In genomic region chr9:113616116-113616515, GRCh38 we compare ENCODE assay signal across 13 cellular contexts.
DNase-seq lines count a peak whose midpoint lies in the region; ATAC-seq and TF ChIP-seq lines count a peak whose summit lies in the region.
"Had no signal": no experiment of that assay in that cellular context is flagged by ENCODE, and none has a peak within 500 bp of the region (broad histone marks: within the 10 kb centered on the region; RNA-seq: fewer than 3 reads in every experiment).

No MANE protein-coding gene starts in this region.

- no peaks in the 10 kb centered on the region for H4K20me1 ChIP-seq in neural progenitor cell (ENCODE audit: low read depth)

- TF ChIP-seq POLR2A in gastrocnemius medialis (IDR thresholded peaks at IDR 0.05), result no peak

- H3K27ac Mint-ChIP-seq in endothelial cell (ENCODE audit: unreplicated experiment) (peak overlapping the region; percentile 61), neural progenitor cell (peak overlapping the region; percentile 54)
- H3K27ac Mint-ChIP-seq: activated CD8-positive, alpha-beta memory T cell treated with anti-CD3 and anti-CD28 coated beads, Interleukin-2, amount 10 ng/mL, durations not matched to agents 7 days and 5 days had no signal

- no peak overlapping the region for H3K27ac ChIP-seq in neural progenitor cell
- peak overlapping the region; percentile 55 for H3K27ac ChIP-seq in upper lobe of right lung
- peak overlapping the region in 2 of 4 donors; percentile 29 to 34 for H3K27ac ChIP-seq in gastrocnemius medialis

- H3K36me3 Mint-ChIP-seq in endothelial cell (ENCODE audit: low read depth, unreplicated experiment) (peaks cover 4% of the 10 kb centered on the region), neural progenitor cell (no peaks in the 10 kb centered on the region)
- H3K36me3 Mint-ChIP-seq: activated CD8-positive, alpha-beta memory T cell treated with anti-CD3 and anti-CD28 coated beads, Interleukin-2, amount 10 ng/mL, durations not matched to agents 7 days and 5 days had no signal

- no peaks in the 10 kb centered on the region for H3K9me3 ChIP-seq in neural progenitor cell (ENCODE audit: low read depth)
- H3K9me3 ChIP-seq in upper lobe of right lung, result no peaks in the 10 kb centered on the region
- no peaks in the 10 kb centered on the region for H3K9me3 ChIP-seq in gastrocnemius medialis

- peaks cover 25% of the 10 kb centered on the region for H3K27me3 Mint-ChIP-seq in endothelial cell (ENCODE audit: unreplicated experiment)
- H3K27me3 Mint-ChIP-seq in neural progenitor cell (ENCODE audit: insufficient read depth, low read depth), result peaks cover 6% of the 10 kb centered on the region
- H3K27me3 Mint-ChIP-seq: activated CD8-positive, alpha-beta memory T cell treated with anti-CD3 and anti-CD28 coated beads, Interleukin-2, amount 10 ng/mL, durations not matched to agents 7 days and 5 days had no signal

- no peak overlapping the region for H3K4me3 Mint-ChIP-seq in endothelial cell (ENCODE audit: unreplicated experiment)
- H3K4me3 Mint-ChIP-seq in neural progenitor cell, result no peak overlapping the region
- H3K4me3 Mint-ChIP-seq: activated CD8-positive, alpha-beta memory T cell treated with anti-CD3 and anti-CD28 coated beads, Interleukin-2, amount 10 ng/mL, durations not matched to agents 7 days and 5 days had no signal

- H3K4me1 Mint-ChIP-seq in endothelial cell (ENCODE audit: unreplicated experiment), result peaks cover 70% of the 10 kb centered on the region
- H3K4me1 Mint-ChIP-seq in neural progenitor cell, result peaks cover 46% of the 10 kb centered on the region

- intact Hi-C loops in cardiac septum (cut with DNase I) (no loop called here), left cardiac atrium (cut with DNase I) (no loop called here), upper lobe of right lung (cut with DNase I) (no loop called here), gastrocnemius medialis (cut with DNase I; ENCODE audit: low total_unique reads) (no loop called here)

- no peaks in the 10 kb centered on the region for H3K9me3 Mint-ChIP-seq in endothelial cell (ENCODE audit: unreplicated experiment)
- no peaks in the 10 kb centered on the region for H3K9me3 Mint-ChIP-seq in neural progenitor cell

- no peak for TF ChIP-seq CTCF in endothelial cell (IDR thresholded peaks at IDR 0.05; ENCODE audit: unreplicated experiment)
- TF ChIP-seq CTCF in neural progenitor cell (IDR thresholded peaks at IDR 0.05), result no peak
- TF ChIP-seq CTCF in upper lobe of right lung (IDR thresholded peaks at IDR 0.05), result no peak
- TF ChIP-seq CTCF in gastrocnemius medialis (IDR thresholded peaks at IDR 0.05 in 4 of 5, conservative IDR thresholded peaks at IDR 0.05 in 1 of 5), result no peak

- peaks cover 7% of the 10 kb centered on the region for H3F3A ChIP-seq in neural progenitor cell (ENCODE audit: low read depth)

- H3K36me3 ChIP-seq in neural progenitor cell (no peaks in the 10 kb centered on the region), upper lobe of right lung (no peaks in the 10 kb centered on the region), gastrocnemius medialis (no peaks in the 10 kb centered on the region)

- peak; percentile 67 for DNase-seq in cardiac septum (ENCODE audit: low spot score)
- DNase-seq in left cardiac atrium, result no peak
- no peak for DNase-seq in endothelial cell (ENCODE audit: low spot score)
- no peak for DNase-seq in neural progenitor cell (ENCODE audit: low spot score)
- DNase-seq in upper lobe of right lung, result peak; percentile 48
- no peak for DNase-seq in effector CD4-positive, alpha-beta T cell
- DNase-seq in NCI-H774 (lab: John Stamatoyannopoulos, UW), result no peak
- no peak for DNase-seq in gastrocnemius medialis
- DNase-seq: activated CD8-positive, alpha-beta memory T cell treated with anti-CD3 and anti-CD28 coated beads, Interleukin-2, amount 10 ng/mL, durations not matched to agents 7 days and 5 days; foreskin melanocyte; islet precursor cell; NCI-H446 had no signal

- no peak overlapping the region for H2AFZ ChIP-seq in neural progenitor cell (replicated peaks)

- H3K27me3 ChIP-seq in neural progenitor cell (no peaks in the 10 kb centered on the region), upper lobe of right lung (no peaks in the 10 kb centered on the region), gastrocnemius medialis (no peaks in the 10 kb centered on the region)

- H3K4me1 ChIP-seq in neural progenitor cell, result peaks cover 20% of the 10 kb centered on the region
- peaks cover 31% of the 10 kb centered on the region for H3K4me1 ChIP-seq in upper lobe of right lung
- peaks cover 18 to 23% of the 10 kb centered on the region in 2 donors for H3K4me1 ChIP-seq in gastrocnemius medialis

- H3K9ac ChIP-seq in neural progenitor cell, result no peak overlapping the region

- no peak overlapping the region for H3K4me2 ChIP-seq in neural progenitor cell

- H3K4me3 ChIP-seq in neural progenitor cell, result no peak overlapping the region
- H3K4me3 ChIP-seq in upper lobe of right lung, result no peak overlapping the region
- H3K4me3 ChIP-seq in gastrocnemius medialis, result no peak overlapping the region
- H3K4me3 ChIP-seq: dorsolateral prefrontal cortex had no signal

- in situ Hi-C loops in gastrocnemius medialis (cut with MboI; ENCODE audit: low sequenced_read_pairs in 4 of 4), result no loop called here

- no peak for ATAC-seq in left cardiac atrium
- ATAC-seq in upper lobe of right lung, result no peak
- ATAC-seq in gastrocnemius medialis, result no peak
- ATAC-seq: activated CD8-positive, alpha-beta memory T cell treated with anti-CD3 and anti-CD28 coated beads, Interleukin-2, amount 10 ng/mL, durations not matched to agents 7 days and 5 days had no signal

- H3K79me2 ChIP-seq in neural progenitor cell (ENCODE audit: low read depth), result no peaks in the 10 kb centered on the region

Comparison
In these comparisons a context has a peak if more than half of its experiments do, and no peak if none do; other contexts are left out.
1. DNase-seq: peak in cardiac septum (single experiment) and upper lobe of right lung (single experiment); none in left cardiac atrium (single experiment), endothelial cell (single experiment), neural progenitor cell (single experiment), effector CD4-positive, alpha-beta T cell (single experiment), NCI-H774 (single experiment) and gastrocnemius medialis (0 of 2).